ENCODE assay signal across 13 cellular contexts in the genomic region with DNA sequence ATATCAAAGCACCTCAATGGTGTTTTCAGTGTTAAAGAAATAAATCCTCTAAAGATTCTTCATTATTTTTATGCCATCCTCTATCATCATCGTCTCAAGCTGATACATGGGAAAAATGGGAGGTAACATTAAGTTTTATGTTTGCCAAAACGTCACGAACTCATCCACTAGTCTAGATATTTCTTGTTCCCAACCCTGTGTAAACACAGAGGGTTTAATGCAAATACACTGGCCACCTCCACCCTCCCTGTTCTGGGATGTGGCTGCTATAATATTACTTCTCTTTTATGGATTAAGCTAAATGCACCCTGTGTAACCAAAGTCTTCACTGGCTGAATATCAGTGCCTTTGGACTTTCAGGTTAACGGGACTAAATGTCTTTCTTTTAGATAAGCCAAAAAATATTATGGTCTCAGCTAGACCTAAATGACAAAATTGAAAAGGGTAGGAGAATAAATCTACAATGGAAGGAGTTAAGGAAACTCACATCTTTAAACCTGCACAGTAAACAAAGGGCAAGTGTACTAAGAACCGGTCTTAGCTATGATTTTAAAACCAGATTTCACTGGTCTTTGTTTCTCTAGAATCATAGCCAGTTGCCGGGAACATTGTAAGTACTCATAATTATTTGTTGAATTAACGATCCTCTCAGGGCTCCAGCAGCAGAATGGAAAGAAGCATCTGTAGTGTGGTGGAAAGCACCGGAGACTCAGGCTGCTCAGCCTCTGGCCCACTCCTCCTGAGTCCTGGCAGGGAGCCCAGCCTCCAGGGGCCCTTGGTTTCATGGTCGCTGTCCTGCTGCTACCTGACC.
A peak's percentile ranks its signal among the peaks of the same experiment; 100 is the strongest.
DNase-seq lines count a peak whose midpoint lies in the region; FAIRE-seq and TF ChIP-seq lines count a peak whose summit lies in the region.
"Had no signal": no experiment of that assay in that cellular context is flagged by ENCODE, and none has a peak within 500 bp of the region (broad histone marks: within the 10 kb centered on the region; RNA-seq: fewer than 3 reads in every experiment).

No MANE protein-coding gene starts in this region.

- no peak overlapping the region for H3K4me3 ChIP-seq in esophagus squamous epithelium
- H3K4me3 ChIP-seq in small intestine (ENCODE audit: low read depth in 1 of 2, low read length in 2 of 2): no peak overlapping the region
- H3K4me3 ChIP-seq in testis: no peak overlapping the region
- no peak overlapping the region for H3K4me3 ChIP-seq in OCI-LY7 (ENCODE audit: low read depth, low read length, poor library complexity, severe bottlenecking)
- H3K4me3 ChIP-seq: psoas muscle had no signal

- no peaks in the 10 kb centered on the region for H3K79me2 ChIP-seq in OCI-LY7 (ENCODE audit: insufficient read depth, low read depth, low read length)

- no peaks in the 10 kb centered on the region for H3K4me1 Mint-ChIP-seq in activated T-helper 2 cell treated with anti-CD3 and anti-CD28 coated beads, Interferon-gamma antibody, Interleukin-2, Interleukin-4, amounts not matched to agents 10 μg/mL and 5 μg/mL and 100 μg/mL, durations not matched to agents 14 hours and 24 hours and 36 hours (ENCODE audit: low read depth)
- H3K4me1 Mint-ChIP-seq: immature natural killer cell had no signal

- DNase-seq in NCI-H1105 treated with DMSO at 0.1 percent for 48 hours (lab: John Stamatoyannopoulos, UW) (peak; percentile 93), NCI-H69 (lab: John Stamatoyannopoulos, UW) (peak; percentile 92), esophagus squamous epithelium (lab: John Stamatoyannopoulos, UW) (no peak), small intestine (peak; percentile 48), GOT3 (lab: John Stamatoyannopoulos, UW) (no peak), testis (no peak), OCI-LY7 (ENCODE audit: low spot score) (no peak)
- DNase-seq in activated T-helper 2 cell treated with anti-CD3 and anti-CD28 coated beads, Interferon-gamma antibody, Interleukin-2, Interleukin-4, amounts not matched to agents 10 μg/mL and 5 μg/mL and 100 μg/mL, durations not matched to agents 14 hours and 24 hours and 36 hours (ENCODE audit: low spot score): no peak
- DNase-seq: activated CD8-positive, alpha-beta T cell treated with anti-CD3 and anti-CD28 coated beads for 36 hours; DND-41; erythroblast; immature natural killer cell; psoas muscle had no signal

- peaks cover 3% of the 10 kb centered on the region for H3K27me3 Mint-ChIP-seq in activated T-helper 2 cell treated with anti-CD3 and anti-CD28 coated beads, Interferon-gamma antibody, Interleukin-2, Interleukin-4, amounts not matched to agents 10 μg/mL and 5 μg/mL and 100 μg/mL, durations not matched to agents 14 hours and 24 hours and 36 hours (ENCODE audit: low read depth)
- H3K27me3 Mint-ChIP-seq: activated CD8-positive, alpha-beta T cell treated with anti-CD3 and anti-CD28 coated beads for 36 hours had no signal

- no peaks in the 10 kb centered on the region for H3K9me3 Mint-ChIP-seq in activated T-helper 2 cell treated with anti-CD3 and anti-CD28 coated beads, Interferon-gamma antibody, Interleukin-2, Interleukin-4, amounts not matched to agents 10 μg/mL and 5 μg/mL and 100 μg/mL, durations not matched to agents 14 hours and 24 hours and 36 hours
- H3K9me3 Mint-ChIP-seq: activated CD8-positive, alpha-beta T cell treated with anti-CD3 and anti-CD28 coated beads for 36 hours; immature natural killer cell had no signal

- H2AFZ ChIP-seq in OCI-LY7 (ENCODE audit: low read length): no peak overlapping the region

- peak overlapping the region; percentile 52 to 89 (median 74) for H3K27ac ChIP-seq in esophagus squamous epithelium
- no peak overlapping the region for H3K27ac ChIP-seq in small intestine (ENCODE audit: low read depth in 1 of 2, low read length in 1 of 2)
- no peak overlapping the region for H3K27ac ChIP-seq in testis
- H3K27ac ChIP-seq in OCI-LY7 (ENCODE audit: low read depth, low read length, poor library complexity, severe bottlenecking): no peak overlapping the region
- H3K27ac ChIP-seq: psoas muscle had no signal

- H3K36me3 ChIP-seq in esophagus squamous epithelium: no peaks in the 10 kb centered on the region
- H3K36me3 ChIP-seq in small intestine (ENCODE audit: control insufficient read depth in 2 of 2, insufficient read depth in 2 of 2, low read length in 2 of 2): no peaks in the 10 kb centered on the region
- H3K36me3 ChIP-seq in testis (ENCODE audit: low read depth, missing control alignments): no peaks in the 10 kb centered on the region
- H3K36me3 ChIP-seq in OCI-LY7 (ENCODE audit: insufficient read depth, low read length): no peaks in the 10 kb centered on the region

- no TSS peak for BruUV-seq in OCI-LY7 (replicated peaks; lab: Mats Ljungman, UMichigan)

- no peak overlapping the region for H3K27ac Mint-ChIP-seq in activated T-helper 2 cell treated with anti-CD3 and anti-CD28 coated beads, Interferon-gamma antibody, Interleukin-2, Interleukin-4, amounts not matched to agents 10 μg/mL and 5 μg/mL and 100 μg/mL, durations not matched to agents 14 hours and 24 hours and 36 hours
- H3K27ac Mint-ChIP-seq: activated CD8-positive, alpha-beta T cell treated with anti-CD3 and anti-CD28 coated beads for 36 hours; immature natural killer cell had no signal

- H3K36me3 Mint-ChIP-seq in activated T-helper 2 cell treated with anti-CD3 and anti-CD28 coated beads, Interferon-gamma antibody, Interleukin-2, Interleukin-4, amounts not matched to agents 10 μg/mL and 5 μg/mL and 100 μg/mL, durations not matched to agents 14 hours and 24 hours and 36 hours (ENCODE audit: low read depth): no peaks in the 10 kb centered on the region
- H3K36me3 Mint-ChIP-seq: immature natural killer cell had no signal

- H3K27me3 ChIP-seq in esophagus squamous epithelium (no peaks in the 10 kb centered on the region), small intestine (ENCODE audit: control insufficient read depth in 2 of 2, insufficient read depth in 2 of 2, low read length in 2 of 2) (no peaks in the 10 kb centered on the region), testis (no peaks in the 10 kb centered on the region)

- TF ChIP-seq CTCF in esophagus squamous epithelium (IDR thresholded peaks at IDR 0.05): no peak
- no peak for TF ChIP-seq CTCF in testis (IDR thresholded peaks at IDR 0.05)
- no peak for TF ChIP-seq CTCF in OCI-LY7 (conservative IDR thresholded peaks at IDR 0.05; ENCODE audit: low read length)

- no peak overlapping the region for H3K4me2 ChIP-seq in OCI-LY7 (ENCODE audit: low read length)

- H4K20me1 ChIP-seq in OCI-LY7 (ENCODE audit: insufficient read depth, low read length): no peaks in the 10 kb centered on the region

- FAIRE-seq in small intestine (lab: Jason Lieb, UNC): no peak

- H3K9me2 ChIP-seq in OCI-LY7 (ENCODE audit: insufficient read depth, low read length): no peaks in the 10 kb centered on the region

- TF ChIP-seq POLR2A in esophagus squamous epithelium (IDR thresholded peaks at IDR 0.05) (no peak), testis (IDR thresholded peaks at IDR 0.05) (no peak)

- 24 to 56% methylated on average over 9 of the region's 9 CpGs for WGBS in esophagus squamous epithelium, 2 donors
- WGBS in small intestine, 3 donors: 21 to 50% (median 34%) methylated on average over 9 of the region's 9 CpGs
- WGBS in testis, 2 donors: 59 to 72% methylated on average over 8 to 9 of the region's 9 CpGs

- intact Hi-C loops in esophagus squamous epithelium (cut with DNase I): no loop called here
- intact Hi-C loops in testis (cut with DNase I; ENCODE audit: low total_unique reads): no loop called here
- intact Hi-C loops in OCI-LY7 (cut with micrococcal nuclease; ENCODE audit: unreplicated experiment): no loop called here
- intact Hi-C loops in activated T-helper 2 cell treated with anti-CD3 and anti-CD28 coated beads, Interferon-gamma antibody, Interleukin-2, Interleukin-4, amounts not matched to agents 10 μg/mL and 5 μg/mL and 100 μg/mL, durations not matched to agents 14 hours and 24 hours and 36 hours (cut with micrococcal nuclease): no loop called here

- CTCF ChIA-PET in OCI-LY7 (lab: Charles Lee; ENCODE audit: unreplicated experiment): no interaction called here

- no peak overlapping the region for H3K4me3 Mint-ChIP-seq in activated T-helper 2 cell treated with anti-CD3 and anti-CD28 coated beads, Interferon-gamma antibody, Interleukin-2, Interleukin-4, amounts not matched to agents 10 μg/mL and 5 μg/mL and 100 μg/mL, durations not matched to agents 14 hours and 24 hours and 36 hours (ENCODE audit: low read depth)
- H3K4me3 Mint-ChIP-seq: activated CD8-positive, alpha-beta T cell treated with anti-CD3 and anti-CD28 coated beads for 36 hours; immature natural killer cell had no signal

- H3K4me1 ChIP-seq in esophagus squamous epithelium (peaks cover 11 to 30% (median 18%) of the 10 kb centered on the region in 3 donors), small intestine (ENCODE audit: control insufficient read depth in 2 of 2, insufficient read depth in 1 of 2, low read depth in 1 of 2, low read length in 1 of 2) (peaks cover 0 to 3% of the 10 kb centered on the region in 2 donors), testis (no peaks in the 10 kb centered on the region), OCI-LY7 (ENCODE audit: insufficient read depth, low read length, poor library complexity, severe bottlenecking) (no peaks in the 10 kb centered on the region)

- POLR2A ChIA-PET in OCI-LY7 (lab: Charles Lee): interaction anchor here (0.6 to 0.7 kb wide), 2 partner anchors 373 to 825 kb away, joined by 3 read pairs; no protein-coding TSS in a partner anchor

- H3K9me3 ChIP-seq in esophagus squamous epithelium (no peaks in the 10 kb centered on the region), small intestine (ENCODE audit: control insufficient read depth, low read depth) (no peaks in the 10 kb centered on the region), testis (no peaks in the 10 kb centered on the region), OCI-LY7 (ENCODE audit: low read length) (no peaks in the 10 kb centered on the region)
- H3K9me3 ChIP-seq: psoas muscle had no signal

Comparison
In these comparisons a context has a peak if more than half of its experiments do, and no peak if none do; other contexts are left out.
1. DNase-seq: peak in NCI-H1105 treated with DMSO at 0.1 percent for 48 hours (single experiment), NCI-H69 (single experiment) and small intestine (single experiment); none in esophagus squamous epithelium (single experiment), GOT3 (single experiment), testis (single experiment), OCI-LY7 (single experiment) and activated T-helper 2 cell treated with anti-CD3 and anti-CD28 coated beads, Interferon-gamma antibody, Interleukin-2, Interleukin-4, amounts not matched to agents 10 μg/mL and 5 μg/mL and 100 μg/mL, durations not matched to agents 14 hours and 24 hours and 36 hours (single experiment).
2. H3K27ac ChIP-seq: peak in esophagus squamous epithelium (4 of 4); none in small intestine (0 of 2), testis (0 of 2) and OCI-LY7 (single experiment).